Comparison of ENCODE assay signal across 24 cellular contexts in the genomic region with DNA sequence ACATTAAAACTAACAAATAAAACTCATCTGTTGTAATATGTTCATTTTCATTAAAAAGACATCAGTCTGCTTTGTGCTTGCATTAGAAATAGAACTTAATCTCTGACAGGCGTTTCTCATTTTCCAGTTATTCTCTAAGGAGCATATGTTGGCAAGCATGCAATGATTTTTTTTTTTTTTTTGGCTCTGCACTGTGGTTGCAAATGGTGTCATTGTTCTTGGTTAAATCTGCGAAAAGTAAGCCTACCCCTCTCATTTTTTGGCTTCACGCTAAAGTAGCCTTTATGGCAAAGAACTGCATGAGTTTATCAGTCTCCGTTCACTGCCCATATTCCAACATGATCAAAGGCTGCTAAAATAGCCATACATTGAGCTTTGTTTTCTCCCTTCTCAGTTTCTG.
DNase-seq lines count a peak whose midpoint lies in the region; ATAC-seq and TF ChIP-seq lines count a peak whose summit lies in the region.
"Had no signal": no experiment of that assay in that cellular context is flagged by ENCODE, and none has a peak within 500 bp of the region (broad histone marks: within the 10 kb centered on the region; RNA-seq: fewer than 3 reads in every experiment).

No MANE protein-coding gene starts in this region.

- H3K4me3 ChIP-seq in left ventricle myocardium inferior = no peak overlapping the region
- H3K4me3 ChIP-seq: gastrocnemius medialis, neural progenitor cell, PC-9, thyroid gland had no signal

- TF ChIP-seq CTCF in brain (conservative IDR thresholded peaks at IDR 0.05) (no peak), left ventricle myocardium inferior (IDR thresholded peaks at IDR 0.05; ENCODE audit: borderline replicate concordance) (no peak)

- H3K36me3 Mint-ChIP-seq in brain = no peaks in the 10 kb centered on the region
- H3K36me3 Mint-ChIP-seq: activated naive CD8-positive, alpha-beta T cell treated with anti-CD3 and anti-CD28 coated beads for 36 hours; neural progenitor cell; T-cell had no signal

- intact Hi-C loops in left ventricle myocardium inferior (cut with micrococcal nuclease) = no loop called here

- H3K27me3 Mint-ChIP-seq in brain = peaks cover 20% of the 10 kb centered on the region
- H3K27me3 Mint-ChIP-seq: activated CD8-positive, alpha-beta T cell treated with anti-CD3 and anti-CD28 coated beads for 36 hours; activated naive CD8-positive, alpha-beta T cell treated with anti-CD3 and anti-CD28 coated beads for 36 hours; stimulated activated naive CD8-positive, alpha-beta T cell treated with anti-CD3 and anti-CD28 coated beads, Interleukin-15, Interleukin-2, amounts not matched to agents 100 ng/mL and 50 ng/mL, for 24 hours; T-cell had no signal

- H3K27me3 ChIP-seq in left ventricle myocardium inferior (ENCODE audit: low read depth) = no peaks in the 10 kb centered on the region
- H3K27me3 ChIP-seq: gastrocnemius medialis, neural progenitor cell, thyroid gland had no signal

- H3K4me3 Mint-ChIP-seq in brain = peak overlapping the region in 3 of 5 experiments; percentile 6 to 51 (median 9)
- H3K4me3 Mint-ChIP-seq: activated CD8-positive, alpha-beta T cell treated with anti-CD3 and anti-CD28 coated beads for 36 hours; activated naive CD8-positive, alpha-beta T cell treated with anti-CD3 and anti-CD28 coated beads for 36 hours; neural progenitor cell; stimulated activated naive CD8-positive, alpha-beta T cell treated with anti-CD3 and anti-CD28 coated beads, Interleukin-15, Interleukin-2, amounts not matched to agents 100 ng/mL and 50 ng/mL, for 24 hours; T-cell had no signal

- peaks cover 38% of the 10 kb centered on the region for H3K4me1 Mint-ChIP-seq in brain
- H3K4me1 Mint-ChIP-seq: activated naive CD8-positive, alpha-beta T cell treated with anti-CD3 and anti-CD28 coated beads for 36 hours; T-cell had no signal

- in situ Hi-C loops in KBM-7 (cut with MboI; ENCODE audit: low pct_unique_long_range_greater_than_20kb, low sequenced_read_pairs) = no loop called here

- no peak for ATAC-seq in HG03108 (IDR thresholded peaks at IDR 0.05; ENCODE audit: unreplicated experiment)
- ATAC-seq: activated CD4-positive, CD25-positive, alpha-beta regulatory T cell treated with anti-CD3 and anti-CD28 coated beads, Interleukin-2, amount 50 U/mL, for 24 hours; activated CD8-positive, alpha-beta T cell treated with anti-CD3 and anti-CD28 coated beads for 36 hours; HCT116; T-cell had no signal

- DNase-seq in DMS 273 (lab: John Stamatoyannopoulos, UW; ENCODE audit: unreplicated experiment) (peak; percentile 68), NCI-H1105 treated with DMSO at 0.1 percent for 48 hours (lab: John Stamatoyannopoulos, UW) (peak; percentile 62), left ventricle myocardium inferior (no peak), Kasumi-1 (lab: John Stamatoyannopoulos, UW) (no peak), KBM-7 (no peak)
- no peak for DNase-seq in activated effector memory CD4-positive, alpha-beta T cell treated with anti-CD3 and anti-CD28 coated beads, Interleukin-2, amount 50 U/mL, for 16 hours
- DNase-seq: activated CD8-positive, alpha-beta T cell treated with anti-CD3 and anti-CD28 coated beads for 36 hours; activated naive CD8-positive, alpha-beta T cell treated with anti-CD3 and anti-CD28 coated beads for 36 hours; Calu3; EL; gastrocnemius medialis; NCI-H226; PC-9; SHP77 treated with DMSO at 0.1 percent for 48 hours; stimulated activated CD4-positive, alpha-beta T cell treated with anti-CD3 and anti-CD28 coated beads, Interleukin-15, amount 100 ng/mL, for 24 hours; T-cell; thyroid gland had no signal

- no peaks in the 10 kb centered on the region for H3K36me3 ChIP-seq in left ventricle myocardium inferior
- H3K36me3 ChIP-seq: gastrocnemius medialis, neural progenitor cell, thyroid gland had no signal

- H3K27ac Mint-ChIP-seq in brain = no peak overlapping the region
- H3K27ac Mint-ChIP-seq: activated CD8-positive, alpha-beta T cell treated with anti-CD3 and anti-CD28 coated beads for 36 hours; activated naive CD8-positive, alpha-beta T cell treated with anti-CD3 and anti-CD28 coated beads for 36 hours; neural progenitor cell; stimulated activated naive CD8-positive, alpha-beta T cell treated with anti-CD3 and anti-CD28 coated beads, Interleukin-15, Interleukin-2, amounts not matched to agents 100 ng/mL and 50 ng/mL, for 24 hours; T-cell had no signal

- no peaks in the 10 kb centered on the region for H3K9me3 ChIP-seq in left ventricle myocardium inferior (replicated peaks)
- H3K9me3 ChIP-seq: gastrocnemius medialis, thyroid gland had no signal

- peak overlapping the region; percentile 25 for H3K27ac ChIP-seq in left ventricle myocardium inferior (replicated peaks)
- H3K27ac ChIP-seq: C4-2B, gastrocnemius medialis, neural progenitor cell, PC-9, thyroid gland had no signal

- H3K9me3 Mint-ChIP-seq in brain = peaks cover 0 to 4% (median 0%) of the 10 kb centered on the region in 5 experiments
- H3K9me3 Mint-ChIP-seq: neural progenitor cell; stimulated activated naive CD8-positive, alpha-beta T cell treated with anti-CD3 and anti-CD28 coated beads, Interleukin-15, Interleukin-2, amounts not matched to agents 100 ng/mL and 50 ng/mL, for 24 hours; T-cell had no signal

- H3K4me1 ChIP-seq in left ventricle myocardium inferior = peaks cover 38% of the 10 kb centered on the region
- H3K4me1 ChIP-seq: gastrocnemius medialis, thyroid gland had no signal

Comparison
In these comparisons a context has a peak if more than half of its experiments do, and no peak if none do; other contexts are left out.
1. DNase-seq: peak in DMS 273 (single experiment) and NCI-H1105 treated with DMSO at 0.1 percent for 48 hours (single experiment); none in left ventricle myocardium inferior (single experiment), Kasumi-1 (0 of 2), activated effector memory CD4-positive, alpha-beta T cell treated with anti-CD3 and anti-CD28 coated beads, Interleukin-2, amount 50 U/mL, for 16 hours (single experiment) and KBM-7 (single experiment).